13 cellular contexts compared by ENCODE assay signal in genomic region chr4:38530486-38530885, GRCh38.
DNase-seq lines count a peak whose midpoint lies in the region; ATAC-seq, FAIRE-seq and TF ChIP-seq lines count a peak whose summit lies in the region.
"Had no signal": no experiment of that assay in that cellular context is flagged by ENCODE, and none has a peak within 500 bp of the region (broad histone marks: within the 10 kb centered on the region; RNA-seq: fewer than 3 reads in every experiment).

No MANE protein-coding gene starts in this region.

- DNase-seq in CD4-positive, CD25-positive, alpha-beta regulatory T cell, result no peak
- no peak for DNase-seq in CD8-positive, alpha-beta memory T cell
- DNase-seq in WTC11 (ENCODE audit: low spot score) (no peak), urothelium cell line (ENCODE audit: low spot score) (no peak), germinal center (ENCODE audit: low spot score) (no peak), D721Med (ENCODE audit: insufficient read length, low spot score) (no peak)
- no peak for DNase-seq in activated CD8-positive, alpha-beta T cell treated with anti-CD3 and anti-CD28 coated beads for 36 hours
- DNase-seq: NCI-H1105 treated with DMSO at 0.1 percent for 48 hours, NCI-H226 had no signal

- peaks cover 16 to 35% (median 28%) of the 10 kb centered on the region in 4 donors for H3K4me1 Mint-ChIP-seq in CD4-positive, CD25-positive, alpha-beta regulatory T cell
- peaks cover 30 to 41% (median 31%) of the 10 kb centered on the region in 3 donors for H3K4me1 Mint-ChIP-seq in CD8-positive, alpha-beta memory T cell
- H3K4me1 Mint-ChIP-seq in WTC11, result peaks cover 26% of the 10 kb centered on the region
- peaks cover 15% of the 10 kb centered on the region for H3K4me1 Mint-ChIP-seq in activated CD8-positive, alpha-beta T cell treated with anti-CD3 and anti-CD28 coated beads for 36 hours (ENCODE audit: low read depth)

- peaks cover 9% of the 10 kb centered on the region for H3K36me3 Mint-ChIP-seq in CD4-positive, CD25-positive, alpha-beta regulatory T cell
- no peaks in the 10 kb centered on the region for H3K36me3 Mint-ChIP-seq in CD8-positive, alpha-beta memory T cell
- no peaks in the 10 kb centered on the region for H3K36me3 Mint-ChIP-seq in WTC11
- H3K36me3 Mint-ChIP-seq in activated CD8-positive, alpha-beta T cell treated with anti-CD3 and anti-CD28 coated beads for 36 hours (ENCODE audit: low read depth), result no peaks in the 10 kb centered on the region

- H3K9me3 ChIP-seq in CD4-positive, CD25-positive, alpha-beta regulatory T cell (ENCODE audit: control insufficient read depth in 2 of 2, low read length in 2 of 2), result no peaks in the 10 kb centered on the region
- H3K9me3 ChIP-seq in CD8-positive, alpha-beta memory T cell (ENCODE audit: low read length), result no peaks in the 10 kb centered on the region
- H3K9me3 ChIP-seq: A549 had no signal

- H3K36me3 ChIP-seq in CD4-positive, CD25-positive, alpha-beta regulatory T cell (ENCODE audit: control insufficient read depth, insufficient read depth, low read length), result no peaks in the 10 kb centered on the region
- H3K36me3 ChIP-seq in CD8-positive, alpha-beta memory T cell (ENCODE audit: insufficient read depth, low read length), result no peaks in the 10 kb centered on the region

- H3K4me3 ChIP-seq in CD4-positive, CD25-positive, alpha-beta regulatory T cell (ENCODE audit: low read depth, low read length), result peak overlapping the region; percentile 14
- no peak overlapping the region for H3K4me3 ChIP-seq in CD8-positive, alpha-beta memory T cell (ENCODE audit: low read length)
- H3K4me3 ChIP-seq: A549 had no signal

- H3K4me3 Mint-ChIP-seq in CD4-positive, CD25-positive, alpha-beta regulatory T cell, result no peak overlapping the region
- peak overlapping the region in 1 of 7 donors; percentile 37 for H3K4me3 Mint-ChIP-seq in CD8-positive, alpha-beta memory T cell
- H3K4me3 Mint-ChIP-seq in WTC11, result no peak overlapping the region
- no peak overlapping the region for H3K4me3 Mint-ChIP-seq in activated CD8-positive, alpha-beta T cell treated with anti-CD3 and anti-CD28 coated beads for 36 hours

- intact Hi-C loops in activated CD8-positive, alpha-beta T cell treated with anti-CD3 and anti-CD28 coated beads for 36 hours (cut with micrococcal nuclease), result no loop called here

- H3K4me1 ChIP-seq in CD4-positive, CD25-positive, alpha-beta regulatory T cell (ENCODE audit: control insufficient read depth, insufficient read depth, low read length, poor library complexity, severe bottlenecking), result peaks cover 15% of the 10 kb centered on the region
- H3K4me1 ChIP-seq in CD8-positive, alpha-beta memory T cell (ENCODE audit: insufficient read depth, low read length), result peaks cover 25% of the 10 kb centered on the region
- H3K4me1 ChIP-seq: A549 had no signal

- no peak for TF ChIP-seq CTCF in WTC11 (IDR thresholded peaks at IDR 0.05)
- no peak for TF ChIP-seq CTCF in activated CD8-positive, alpha-beta T cell treated with anti-CD3 and anti-CD28 coated beads for 36 hours (IDR thresholded peaks at IDR 0.05)
- TF ChIP-seq CTCF in D721Med (IDR thresholded peaks at IDR 0.05; ENCODE audit: insufficient read depth, missing control alignments), result no peak

- no peak for ATAC-seq in CD4-positive, CD25-positive, alpha-beta regulatory T cell (ENCODE audit: low read depth in 2 of 2)
- no peak for ATAC-seq in WTC11
- no peak for ATAC-seq in activated CD8-positive, alpha-beta T cell treated with anti-CD3 and anti-CD28 coated beads for 36 hours
- ATAC-seq: A549, Panc1 had no signal

- POLR2A ChIA-PET in CD8-positive, alpha-beta memory T cell (lab: Charles Lee), result no interaction called here
- POLR2A ChIA-PET in WTC11 (lab: Charles Lee), result no interaction called here
- POLR2A ChIA-PET in activated CD8-positive, alpha-beta T cell treated with anti-CD3 and anti-CD28 coated beads for 36 hours (lab: Charles Lee), result no interaction called here

- no peak overlapping the region for H3K27ac ChIP-seq in CD4-positive, CD25-positive, alpha-beta regulatory T cell (ENCODE audit: insufficient read depth, low read length, poor library complexity, severe bottlenecking)
- H3K27ac ChIP-seq in CD8-positive, alpha-beta memory T cell (ENCODE audit: low read depth, low read length), result peak overlapping the region; percentile 74
- H3K27ac ChIP-seq: A549 had no signal

- H3K27me3 ChIP-seq in CD4-positive, CD25-positive, alpha-beta regulatory T cell (ENCODE audit: control insufficient read depth, insufficient read depth, low read length), result peaks cover 9% of the 10 kb centered on the region
- no peaks in the 10 kb centered on the region for H3K27me3 ChIP-seq in CD8-positive, alpha-beta memory T cell (ENCODE audit: insufficient read depth, low read length, poor library complexity, severe bottlenecking)

- H3K9me3 Mint-ChIP-seq in CD4-positive, CD25-positive, alpha-beta regulatory T cell, result peaks cover 0 to 2% (median 0%) of the 10 kb centered on the region in 7 donors
- no peaks in the 10 kb centered on the region for H3K9me3 Mint-ChIP-seq in CD8-positive, alpha-beta memory T cell
- H3K9me3 Mint-ChIP-seq in WTC11, result peaks cover 13% of the 10 kb centered on the region
- H3K9me3 Mint-ChIP-seq in activated CD8-positive, alpha-beta T cell treated with anti-CD3 and anti-CD28 coated beads for 36 hours, result no peaks in the 10 kb centered on the region

- CTCF ChIA-PET in CD8-positive, alpha-beta memory T cell (lab: Charles Lee), result no interaction called here
- CTCF ChIA-PET in WTC11 (lab: Charles Lee), result no interaction called here
- CTCF ChIA-PET in activated CD8-positive, alpha-beta T cell treated with anti-CD3 and anti-CD28 coated beads for 36 hours (lab: Charles Lee), result interaction anchor here (1.5 kb wide), 1 partner anchor 351 kb away, joined by 5 read pairs; no protein-coding TSS in a partner anchor

- H3K27me3 Mint-ChIP-seq in CD4-positive, CD25-positive, alpha-beta regulatory T cell, result peaks cover 38% of the 10 kb centered on the region
- H3K27me3 Mint-ChIP-seq in CD8-positive, alpha-beta memory T cell, result peaks cover 0 to 2% of the 10 kb centered on the region in 2 donors
- no peaks in the 10 kb centered on the region; the same call in 1 of the 2 replicates for H3K27me3 Mint-ChIP-seq in WTC11 (ENCODE audit: low read depth)
- H3K27me3 Mint-ChIP-seq in activated CD8-positive, alpha-beta T cell treated with anti-CD3 and anti-CD28 coated beads for 36 hours, result no peaks in the 10 kb centered on the region

- FAIRE-seq in islet of Langerhans (lab: Jason Lieb, UNC) (peak; percentile 43), urothelium cell line (lab: Jason Lieb, UNC) (no peak), D721Med (lab: Jason Lieb, UNC) (no peak)
- FAIRE-seq: A549, HepG2 had no signal

- peak overlapping the region in 2 of 3 donors; percentile 59 to 87 for H3K27ac Mint-ChIP-seq in CD4-positive, CD25-positive, alpha-beta regulatory T cell
- peak overlapping the region in 6 of 8 donors; percentile 14 to 99 (median 86) for H3K27ac Mint-ChIP-seq in CD8-positive, alpha-beta memory T cell
- no peak overlapping the region for H3K27ac Mint-ChIP-seq in WTC11
- H3K27ac Mint-ChIP-seq in activated CD8-positive, alpha-beta T cell treated with anti-CD3 and anti-CD28 coated beads for 36 hours, result no peak overlapping the region

TF ChIP-seq in WTC11, 78 proteins besides CTCF, POLR2A, EP300 and RAD21 (continues in another document):
- peak; percentile 41; the same call in 1 of the 2 replicates for TF ChIP-seq ZNF121 (CRISPR knock-in tag; IDR thresholded peaks at IDR 0.05)
- TF ChIP-seq ARID4B (CRISPR knock-in tag; IDR thresholded peaks at IDR 0.05; ENCODE audit: borderline replicate concordance), result no peak
- no peak for TF ChIP-seq ATF6 (CRISPR knock-in tag; IDR thresholded peaks at IDR 0.05)
- no peak for TF ChIP-seq KAT7 (CRISPR knock-in tag; IDR thresholded peaks at IDR 0.05; ENCODE audit: borderline replicate concordance)

Comparison
In these comparisons a context has a peak if more than half of its experiments do, and no peak if none do; other contexts are left out.
1. H3K27ac Mint-ChIP-seq: peak in CD4-positive, CD25-positive, alpha-beta regulatory T cell (2 of 3) and CD8-positive, alpha-beta memory T cell (6 of 8); none in WTC11 (single experiment) and activated CD8-positive, alpha-beta T cell treated with anti-CD3 and anti-CD28 coated beads for 36 hours (single experiment).